Comparison of ENCODE assay signal across 1 cellular context in the genomic region with DNA sequence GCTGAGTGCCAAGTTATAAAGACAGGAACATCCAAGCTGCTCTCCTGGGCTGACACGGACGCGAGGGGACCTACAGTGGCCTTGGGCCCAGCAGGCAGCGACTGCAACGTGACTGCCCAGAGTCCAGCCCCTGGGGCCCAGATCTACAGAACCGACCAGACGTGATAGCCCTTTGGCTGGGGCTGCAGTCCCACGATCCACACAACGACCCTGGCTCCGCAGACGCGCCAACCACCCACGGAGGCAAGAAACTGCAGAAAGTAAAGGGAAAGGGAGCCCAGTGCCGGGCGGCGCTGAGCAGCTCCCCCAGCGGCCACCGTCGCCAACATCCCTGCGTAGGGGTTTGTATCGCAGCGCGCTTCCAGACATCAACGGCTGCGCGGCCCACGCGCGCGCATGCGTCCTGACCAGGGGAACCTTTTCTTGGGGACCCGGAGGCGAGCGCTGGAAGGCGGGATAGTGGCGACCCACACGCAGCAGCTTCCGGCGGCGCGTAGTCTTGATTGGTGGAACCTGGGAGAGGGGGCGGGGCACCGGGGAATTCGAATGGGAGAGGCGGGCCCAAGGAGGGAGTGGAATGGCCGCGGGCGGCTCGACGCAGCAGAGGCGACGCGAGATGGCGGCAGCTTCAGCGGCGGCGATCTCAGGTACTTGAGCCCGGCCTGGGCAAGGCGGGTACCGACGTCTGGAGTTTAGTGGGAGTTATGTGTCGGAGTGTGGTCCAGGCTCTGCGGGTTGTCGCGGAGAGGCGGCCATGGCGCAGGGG.
TF ChIP-seq lines count a peak whose summit lies in the region.

A gene (plus strand): TSS at position 569 of the 766 bp plus-strand sequence. CDS start 9 bp downstream, at position 578.

TF ChIP-seq in HepG2, 621 proteins besides CTCF, POLR2A, EP300 and RAD21 (continued from another document and continues in another):
- TF ChIP-seq, protein P1, sequence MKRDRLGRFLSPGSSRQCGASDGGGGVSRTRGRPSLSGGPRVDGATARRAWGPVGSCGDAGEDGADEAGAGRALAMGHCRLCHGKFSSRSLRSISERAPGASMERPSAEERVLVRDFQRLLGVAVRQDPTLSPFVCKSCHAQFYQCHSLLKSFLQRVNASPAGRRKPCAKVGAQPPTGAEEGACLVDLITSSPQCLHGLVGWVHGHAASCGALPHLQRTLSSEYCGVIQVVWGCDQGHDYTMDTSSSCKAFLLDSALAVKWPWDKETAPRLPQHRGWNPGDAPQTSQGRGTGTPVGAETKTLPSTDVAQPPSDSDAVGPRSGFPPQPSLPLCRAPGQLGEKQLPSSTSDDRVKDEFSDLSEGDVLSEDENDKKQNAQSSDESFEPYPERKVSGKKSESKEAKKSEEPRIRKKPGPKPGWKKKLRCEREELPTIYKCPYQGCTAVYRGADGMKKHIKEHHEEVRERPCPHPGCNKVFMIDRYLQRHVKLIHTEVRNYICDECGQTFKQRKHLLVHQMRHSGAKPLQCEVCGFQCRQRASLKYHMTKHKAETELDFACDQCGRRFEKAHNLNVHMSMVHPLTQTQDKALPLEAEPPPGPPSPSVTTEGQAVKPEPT (CRISPR knock-in tag; IDR thresholded peaks at IDR 0.05; ENCODE audit: low read depth): peak; percentile 79; the same call in 1 of the 2 replicates
- TF ChIP-seq KDM6A (CRISPR knock-in tag; IDR thresholded peaks at IDR 0.05; ENCODE audit: low read depth) (no peak), ZEB1 (IDR thresholded peaks at IDR 0.05; ENCODE audit: insufficient replicate concordance, low read depth) (no peak), ZMYM2 (CRISPR knock-in tag; IDR thresholded peaks at IDR 0.05) (no peak; the same call in 1 of the 2 replicates), ZNF468 (CRISPR knock-in tag; IDR thresholded peaks at IDR 0.05) (no peak; the same call in 1 of the 2 replicates), HOXD1 (CRISPR knock-in tag; IDR thresholded peaks at IDR 0.05) (peak; percentile 64), XBP1 (CRISPR knock-in tag; IDR thresholded peaks at IDR 0.05) (no peak), ZNF12 (CRISPR knock-in tag; IDR thresholded peaks at IDR 0.05) (no peak), ZNF850 (CRISPR knock-in tag; conservative IDR thresholded peaks at IDR 0.05) (no peak), MAFF (IDR thresholded peaks at IDR 0.05; ENCODE audit: low read depth, low read length) (no peak), ZNF670 (CRISPR knock-in tag; IDR thresholded peaks at IDR 0.05; ENCODE audit: borderline replicate concordance) (peak; percentile 96), IRX3 (CRISPR knock-in tag; IDR thresholded peaks at IDR 0.05; ENCODE audit: borderline replicate concordance, low read depth) (0 out of 2 replicates have a peak, but pooled peaks have one; percentile 63), SOX5 (CRISPR knock-in tag; IDR thresholded peaks at IDR 0.05; ENCODE audit: borderline replicate concordance) (peak; percentile 60), CC2D1A (CRISPR knock-in tag; IDR thresholded peaks at IDR 0.05) (no peak), ZNF615 (CRISPR knock-in tag; IDR thresholded peaks at IDR 0.05; ENCODE audit: borderline replicate concordance) (peak; percentile 88; the same call in 1 of the 2 replicates), SNRNP70 (IDR thresholded peaks at IDR 0.05; ENCODE audit: low read depth, low read length) (no peak), ZBTB21 (CRISPR knock-in tag; IDR thresholded peaks at IDR 0.05) (peak; percentile 4; the same call in 1 of the 2 replicates), HDAC2 (CRISPR knock-in tag; IDR thresholded peaks at IDR 0.05) (peak; percentile 88), ZNF335 (CRISPR knock-in tag; IDR thresholded peaks at IDR 0.05) (0 out of 2 replicates have a peak, but pooled peaks have one; percentile 51), SOX6 (IDR thresholded peaks at IDR 0.05) (no peak), SOX6 (CRISPR knock-in tag; IDR thresholded peaks at IDR 0.05) (peak; percentile 79), ZFP62 (CRISPR knock-in tag; IDR thresholded peaks at IDR 0.05) (no peak), RFXANK (CRISPR knock-in tag; IDR thresholded peaks at IDR 0.05) (peak; percentile 87), EHMT2 (IDR thresholded peaks at IDR 0.05; ENCODE audit: borderline replicate concordance, low read depth, low read length) (no peak), MTF2 (CRISPR knock-in tag; IDR thresholded peaks at IDR 0.05; ENCODE audit: borderline replicate concordance) (0 out of 2 replicates have a peak, but pooled peaks have one; percentile 13), ZFP36L2 (CRISPR knock-in tag; IDR thresholded peaks at IDR 0.05) (no peak; the same call in 1 of the 2 replicates), NR1H2 (CRISPR knock-in tag; IDR thresholded peaks at IDR 0.05; ENCODE audit: borderline replicate concordance, low read depth) (no peak; the same call in 1 of the 2 replicates), ZC3H4 (CRISPR knock-in tag; IDR thresholded peaks at IDR 0.05; ENCODE audit: borderline replicate concordance) (no peak), ZNF460 (CRISPR knock-in tag; IDR thresholded peaks at IDR 0.05; ENCODE audit: borderline replicate concordance) (peak; percentile 58; the same call in 1 of the 2 replicates), FOXC1 (CRISPR knock-in tag; IDR thresholded peaks at IDR 0.05; ENCODE audit: borderline replicate concordance) (peak; percentile 81)
- TF ChIP-seq, protein P2, sequence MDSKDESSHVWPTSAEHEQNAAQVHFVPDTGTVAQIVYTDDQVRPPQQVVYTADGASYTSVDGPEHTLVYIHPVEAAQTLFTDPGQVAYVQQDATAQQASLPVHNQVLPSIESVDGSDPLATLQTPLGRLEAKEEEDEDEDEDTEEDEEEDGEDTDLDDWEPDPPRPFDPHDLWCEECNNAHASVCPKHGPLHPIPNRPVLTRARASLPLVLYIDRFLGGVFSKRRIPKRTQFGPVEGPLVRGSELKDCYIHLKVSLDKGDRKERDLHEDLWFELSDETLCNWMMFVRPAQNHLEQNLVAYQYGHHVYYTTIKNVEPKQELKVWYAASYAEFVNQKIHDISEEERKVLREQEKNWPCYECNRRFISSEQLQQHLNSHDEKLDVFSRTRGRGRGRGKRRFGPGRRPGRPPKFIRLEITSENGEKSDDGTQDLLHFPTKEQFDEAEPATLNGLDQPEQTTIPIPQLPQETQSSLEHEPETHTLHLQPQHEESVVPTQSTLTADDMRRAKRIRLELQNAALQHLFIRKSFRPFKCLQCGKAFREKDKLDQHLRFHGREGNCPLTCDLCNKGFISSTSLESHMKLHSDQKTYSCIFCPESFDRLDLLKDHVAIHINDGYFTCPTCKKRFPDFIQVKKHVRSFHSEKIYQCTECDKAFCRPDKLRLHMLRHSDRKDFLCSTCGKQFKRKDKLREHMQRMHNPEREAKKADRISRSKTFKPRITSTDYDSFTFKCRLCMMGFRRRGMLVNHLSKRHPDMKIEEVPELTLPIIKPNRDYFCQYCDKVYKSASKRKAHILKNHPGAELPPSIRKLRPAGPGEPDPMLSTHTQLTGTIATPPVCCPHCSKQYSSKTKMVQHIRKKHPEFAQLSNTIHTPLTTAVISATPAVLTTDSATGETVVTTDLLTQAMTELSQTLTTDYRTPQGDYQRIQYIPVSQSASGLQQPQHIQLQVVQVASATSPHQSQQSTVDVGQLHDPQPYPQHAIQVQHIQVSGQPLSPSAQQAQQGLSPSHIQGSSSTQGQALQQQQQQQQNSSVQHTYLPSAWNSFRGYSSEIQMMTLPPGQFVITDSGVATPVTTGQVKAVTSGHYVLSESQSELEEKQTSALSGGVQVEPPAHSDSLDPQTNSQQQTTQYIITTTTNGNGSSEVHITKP (CRISPR knock-in tag; IDR thresholded peaks at IDR 0.05; ENCODE audit: low read depth): peak; percentile 79
- TF ChIP-seq, protein P3, sequence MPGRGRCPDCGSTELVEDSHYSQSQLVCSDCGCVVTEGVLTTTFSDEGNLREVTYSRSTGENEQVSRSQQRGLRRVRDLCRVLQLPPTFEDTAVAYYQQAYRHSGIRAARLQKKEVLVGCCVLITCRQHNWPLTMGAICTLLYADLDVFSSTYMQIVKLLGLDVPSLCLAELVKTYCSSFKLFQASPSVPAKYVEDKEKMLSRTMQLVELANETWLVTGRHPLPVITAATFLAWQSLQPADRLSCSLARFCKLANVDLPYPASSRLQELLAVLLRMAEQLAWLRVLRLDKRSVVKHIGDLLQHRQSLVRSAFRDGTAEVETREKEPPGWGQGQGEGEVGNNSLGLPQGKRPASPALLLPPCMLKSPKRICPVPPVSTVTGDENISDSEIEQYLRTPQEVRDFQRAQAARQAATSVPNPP (CRISPR knock-in tag; IDR thresholded peaks at IDR 0.05): peak; percentile 89
- TF ChIP-seq, protein P4, sequence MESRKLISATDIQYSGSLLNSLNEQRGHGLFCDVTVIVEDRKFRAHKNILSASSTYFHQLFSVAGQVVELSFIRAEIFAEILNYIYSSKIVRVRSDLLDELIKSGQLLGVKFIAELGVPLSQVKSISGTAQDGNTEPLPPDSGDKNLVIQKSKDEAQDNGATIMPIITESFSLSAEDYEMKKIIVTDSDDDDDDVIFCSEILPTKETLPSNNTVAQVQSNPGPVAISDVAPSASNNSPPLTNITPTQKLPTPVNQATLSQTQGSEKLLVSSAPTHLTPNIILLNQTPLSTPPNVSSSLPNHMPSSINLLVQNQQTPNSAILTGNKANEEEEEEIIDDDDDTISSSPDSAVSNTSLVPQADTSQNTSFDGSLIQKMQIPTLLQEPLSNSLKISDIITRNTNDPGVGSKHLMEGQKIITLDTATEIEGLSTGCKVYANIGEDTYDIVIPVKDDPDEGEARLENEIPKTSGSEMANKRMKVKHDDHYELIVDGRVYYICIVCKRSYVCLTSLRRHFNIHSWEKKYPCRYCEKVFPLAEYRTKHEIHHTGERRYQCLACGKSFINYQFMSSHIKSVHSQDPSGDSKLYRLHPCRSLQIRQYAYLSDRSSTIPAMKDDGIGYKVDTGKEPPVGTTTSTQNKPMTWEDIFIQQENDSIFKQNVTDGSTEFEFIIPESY (CRISPR knock-in tag; IDR thresholded peaks at IDR 0.05): peak; percentile 47
- TF ChIP-seq, protein P5, sequence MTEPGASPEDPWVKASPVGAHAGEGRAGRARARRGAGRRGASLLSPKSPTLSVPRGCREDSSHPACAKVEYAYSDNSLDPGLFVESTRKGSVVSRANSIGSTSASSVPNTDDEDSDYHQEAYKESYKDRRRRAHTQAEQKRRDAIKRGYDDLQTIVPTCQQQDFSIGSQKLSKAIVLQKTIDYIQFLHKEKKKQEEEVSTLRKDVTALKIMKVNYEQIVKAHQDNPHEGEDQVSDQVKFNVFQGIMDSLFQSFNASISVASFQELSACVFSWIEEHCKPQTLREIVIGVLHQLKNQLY (CRISPR knock-in tag; IDR thresholded peaks at IDR 0.05): peak; percentile 12; the same call in 1 of the 2 replicates
- TF ChIP-seq, protein P6, sequence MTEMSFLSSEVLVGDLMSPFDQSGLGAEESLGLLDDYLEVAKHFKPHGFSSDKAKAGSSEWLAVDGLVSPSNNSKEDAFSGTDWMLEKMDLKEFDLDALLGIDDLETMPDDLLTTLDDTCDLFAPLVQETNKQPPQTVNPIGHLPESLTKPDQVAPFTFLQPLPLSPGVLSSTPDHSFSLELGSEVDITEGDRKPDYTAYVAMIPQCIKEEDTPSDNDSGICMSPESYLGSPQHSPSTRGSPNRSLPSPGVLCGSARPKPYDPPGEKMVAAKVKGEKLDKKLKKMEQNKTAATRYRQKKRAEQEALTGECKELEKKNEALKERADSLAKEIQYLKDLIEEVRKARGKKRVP (CRISPR knock-in tag; IDR thresholded peaks at IDR 0.05): peak in 1 of 2 experiments; percentile 69; a peak in 1 of 4 replicates
- TF ChIP-seq, protein P7, sequence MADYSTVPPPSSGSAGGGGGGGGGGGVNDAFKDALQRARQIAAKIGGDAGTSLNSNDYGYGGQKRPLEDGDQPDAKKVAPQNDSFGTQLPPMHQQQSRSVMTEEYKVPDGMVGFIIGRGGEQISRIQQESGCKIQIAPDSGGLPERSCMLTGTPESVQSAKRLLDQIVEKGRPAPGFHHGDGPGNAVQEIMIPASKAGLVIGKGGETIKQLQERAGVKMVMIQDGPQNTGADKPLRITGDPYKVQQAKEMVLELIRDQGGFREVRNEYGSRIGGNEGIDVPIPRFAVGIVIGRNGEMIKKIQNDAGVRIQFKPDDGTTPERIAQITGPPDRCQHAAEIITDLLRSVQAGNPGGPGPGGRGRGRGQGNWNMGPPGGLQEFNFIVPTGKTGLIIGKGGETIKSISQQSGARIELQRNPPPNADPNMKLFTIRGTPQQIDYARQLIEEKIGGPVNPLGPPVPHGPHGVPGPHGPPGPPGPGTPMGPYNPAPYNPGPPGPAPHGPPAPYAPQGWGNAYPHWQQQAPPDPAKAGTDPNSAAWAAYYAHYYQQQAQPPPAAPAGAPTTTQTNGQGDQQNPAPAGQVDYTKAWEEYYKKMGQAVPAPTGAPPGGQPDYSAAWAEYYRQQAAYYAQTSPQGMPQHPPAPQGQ (CRISPR knock-in tag; IDR thresholded peaks at IDR 0.05; ENCODE audit: borderline replicate concordance): no peak
- TF ChIP-seq, protein P8, sequence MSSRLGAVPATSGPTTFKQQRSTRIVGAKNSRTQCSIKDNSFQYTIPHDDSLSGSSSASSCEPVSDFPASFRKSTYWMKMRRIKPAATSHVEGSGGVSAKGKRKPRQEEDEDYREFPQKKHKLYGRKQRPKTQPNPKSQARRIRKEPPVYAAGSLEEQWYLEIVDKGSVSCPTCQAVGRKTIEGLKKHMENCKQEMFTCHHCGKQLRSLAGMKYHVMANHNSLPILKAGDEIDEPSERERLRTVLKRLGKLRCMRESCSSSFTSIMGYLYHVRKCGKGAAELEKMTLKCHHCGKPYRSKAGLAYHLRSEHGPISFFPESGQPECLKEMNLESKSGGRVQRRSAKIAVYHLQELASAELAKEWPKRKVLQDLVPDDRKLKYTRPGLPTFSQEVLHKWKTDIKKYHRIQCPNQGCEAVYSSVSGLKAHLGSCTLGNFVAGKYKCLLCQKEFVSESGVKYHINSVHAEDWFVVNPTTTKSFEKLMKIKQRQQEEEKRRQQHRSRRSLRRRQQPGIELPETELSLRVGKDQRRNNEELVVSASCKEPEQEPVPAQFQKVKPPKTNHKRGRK (CRISPR knock-in tag; IDR thresholded peaks at IDR 0.05): peak; percentile 64; the same call in 1 of the 2 replicates
- TF ChIP-seq, protein P9, sequence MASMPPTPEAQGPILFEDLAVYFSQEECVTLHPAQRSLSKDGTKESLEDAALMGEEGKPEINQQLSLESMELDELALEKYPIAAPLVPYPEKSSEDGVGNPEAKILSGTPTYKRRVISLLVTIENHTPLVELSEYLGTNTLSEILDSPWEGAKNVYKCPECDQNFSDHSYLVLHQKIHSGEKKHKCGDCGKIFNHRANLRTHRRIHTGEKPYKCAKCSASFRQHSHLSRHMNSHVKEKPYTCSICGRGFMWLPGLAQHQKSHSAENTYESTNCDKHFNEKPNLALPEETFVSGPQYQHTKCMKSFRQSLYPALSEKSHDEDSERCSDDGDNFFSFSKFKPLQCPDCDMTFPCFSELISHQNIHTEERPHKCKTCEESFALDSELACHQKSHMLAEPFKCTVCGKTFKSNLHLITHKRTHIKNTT (CRISPR knock-in tag; IDR thresholded peaks at IDR 0.05): no peak
- TF ChIP-seq, protein P10, sequence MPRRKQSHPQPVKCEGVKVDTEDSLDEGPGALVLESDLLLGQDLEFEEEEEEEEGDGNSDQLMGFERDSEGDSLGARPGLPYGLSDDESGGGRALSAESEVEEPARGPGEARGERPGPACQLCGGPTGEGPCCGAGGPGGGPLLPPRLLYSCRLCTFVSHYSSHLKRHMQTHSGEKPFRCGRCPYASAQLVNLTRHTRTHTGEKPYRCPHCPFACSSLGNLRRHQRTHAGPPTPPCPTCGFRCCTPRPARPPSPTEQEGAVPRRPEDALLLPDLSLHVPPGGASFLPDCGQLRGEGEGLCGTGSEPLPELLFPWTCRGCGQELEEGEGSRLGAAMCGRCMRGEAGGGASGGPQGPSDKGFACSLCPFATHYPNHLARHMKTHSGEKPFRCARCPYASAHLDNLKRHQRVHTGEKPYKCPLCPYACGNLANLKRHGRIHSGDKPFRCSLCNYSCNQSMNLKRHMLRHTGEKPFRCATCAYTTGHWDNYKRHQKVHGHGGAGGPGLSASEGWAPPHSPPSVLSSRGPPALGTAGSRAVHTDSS (CRISPR knock-in tag; conservative IDR thresholded peaks at IDR 0.05): no peak; the same call in 1 of the 2 replicates
